26 cellular contexts compared by ENCODE assay signal in genomic region chr4:145404754-145405153, GRCh38.
"Had no signal": no experiment of that assay in that cellular context is flagged by ENCODE, and none has a peak within 500 bp of the region (broad histone marks: within the 10 kb centered on the region; RNA-seq: fewer than 3 reads in every experiment).

No MANE protein-coding gene starts in this region.

- H3K27me3 Mint-ChIP-seq: dendritic cell treated with granulocyte-macrophage colony-stimulating factor and Interleukin-4, amounts not matched to agents 40 ng/mL and 50 ng/mL, for 4 days; type B pancreatic cell had no signal

- H3K27ac ChIP-seq: hepatocyte, thoracic aorta, vagina had no signal

- H3K9me3 ChIP-seq: thoracic aorta, vagina had no signal

- H3K27me3 ChIP-seq: hepatocyte, vagina had no signal

- H2AFZ ChIP-seq: hepatocyte had no signal

- ATAC-seq: activated CD4-positive, alpha-beta T cell treated with anti-CD3 and anti-CD28 coated beads for 36 hours; activated T-cell treated with anti-CD3 and anti-CD28 coated beads, Interleukin-2, amount 50 U/mL, for 4 hours; esophagus mucosa; T-helper 17 cell had no signal

- H3K36me3 Mint-ChIP-seq: activated naive CD8-positive, alpha-beta T cell treated with anti-CD3 and anti-CD28 coated beads for 36 hours; immature natural killer cell; memory B cell; naive B cell; type B pancreatic cell had no signal

- H3K27ac Mint-ChIP-seq: activated B cell treated with CpG ODN at 0.5 μM for 24 hours; activated CD4-positive, alpha-beta T cell treated with anti-CD3 and anti-CD28 coated beads for 36 hours; activated naive CD8-positive, alpha-beta T cell treated with anti-CD3 and anti-CD28 coated beads for 36 hours; dendritic cell treated with granulocyte-macrophage colony-stimulating factor and Interleukin-4, amounts not matched to agents 40 ng/mL and 50 ng/mL, for 4 days; immature natural killer cell; memory B cell; naive B cell; progenitor cell of endocrine pancreas; T-helper 17 cell; type B pancreatic cell had no signal

- H3K79me2 ChIP-seq: hepatocyte had no signal

- H3K4me3 Mint-ChIP-seq: activated B cell treated with CpG ODN at 0.5 μM for 24 hours; activated CD4-positive, alpha-beta T cell treated with anti-CD3 and anti-CD28 coated beads for 36 hours; activated naive CD8-positive, alpha-beta T cell treated with anti-CD3 and anti-CD28 coated beads for 36 hours; activated T-cell treated with anti-CD3 and anti-CD28 coated beads, Interleukin-2, amount 50 U/mL, for 4 hours; dendritic cell treated with granulocyte-macrophage colony-stimulating factor and Interleukin-4, amounts not matched to agents 40 ng/mL and 50 ng/mL, for 4 days; immature natural killer cell; memory B cell; naive B cell; T-helper 17 cell; type B pancreatic cell had no signal

- H3K4me1 Mint-ChIP-seq: activated B cell treated with CpG ODN at 0.5 μM for 24 hours; activated CD4-positive, alpha-beta T cell treated with anti-CD3 and anti-CD28 coated beads for 36 hours; activated naive CD8-positive, alpha-beta T cell treated with anti-CD3 and anti-CD28 coated beads for 36 hours; immature natural killer cell; memory B cell; naive B cell had no signal

- H3K36me3 ChIP-seq: thoracic aorta, vagina had no signal

- H3K4me1 ChIP-seq: vagina had no signal

- H3K9me3 Mint-ChIP-seq: activated B cell treated with CpG ODN at 0.5 μM for 24 hours; activated naive CD8-positive, alpha-beta T cell treated with anti-CD3 and anti-CD28 coated beads for 36 hours; activated T-cell treated with anti-CD3 and anti-CD28 coated beads, Interleukin-2, amount 50 U/mL, for 4 hours; dendritic cell treated with granulocyte-macrophage colony-stimulating factor and Interleukin-4, amounts not matched to agents 40 ng/mL and 50 ng/mL, for 4 days; memory B cell had no signal

- DNase-seq: activated B cell treated with CpG ODN at 0.5 μM for 24 hours; activated CD4-positive, alpha-beta T cell treated with anti-CD3 and anti-CD28 coated beads for 36 hours; activated CD4-positive, alpha-beta T cell treated with anti-CD3 and anti-CD28 coated beads, Interleukin-2, amount 50 U/mL, for 4 hours; activated CD8-positive, alpha-beta memory T cell treated with anti-CD3 and anti-CD28 coated beads, Interleukin-2, amount 50 U/mL, for 48 hours; activated naive CD4-positive, alpha-beta T cell treated with Interleukin-2 at 50 U/mL for 16 hours; activated naive CD8-positive, alpha-beta T cell treated with anti-CD3 and anti-CD28 coated beads for 36 hours; activated T-cell treated with anti-CD3 and anti-CD28 coated beads, Interleukin-2, amount 50 U/mL, for 4 hours; amniotic stem cell; effector CD8-positive, alpha-beta T cell; foreskin melanocyte; glutamatergic neuron; immature natural killer cell; naive B cell; occipital lobe; retina; stimulated activated CD4-positive, alpha-beta T cell treated with anti-CD3 and anti-CD28 coated beads, Interleukin-4, amount 100 ng/mL, for 24 hours; stimulated activated naive CD4-positive, alpha-beta T cell treated with Interleukin-2 at 50 U/mL for 16 hours; T-helper 17 cell had no signal

- H3K4me2 ChIP-seq: hepatocyte had no signal

- H3K4me3 ChIP-seq: hepatocyte, thoracic aorta, vagina had no signal
